1 cellular context compared by ENCODE assay signal in genomic region chr19:919157-920050, GRCh38.
TF ChIP-seq lines count a peak whose summit lies in the region.

No MANE protein-coding gene starts in this region.

TF ChIP-seq in GM12878, 131 proteins besides CTCF, POLR2A, EP300 and RAD21:
- TF ChIP-seq MXI1 (IDR thresholded peaks at IDR 0.05; ENCODE audit: low read depth, low read length) (peak; percentile 70), BHLHE40 (IDR thresholded peaks at IDR 0.05; ENCODE audit: borderline replicate concordance in 1 of 2, low read depth in 2 of 2, low read length in 1 of 2) (peak; percentile 14 to 69; a peak in 2 of 4 replicates), ZNF217 (IDR thresholded peaks at IDR 0.05) (peak; percentile 69; the same call in 1 of the 2 replicates), NRF1 (conservative IDR thresholded peaks at IDR 0.05; ENCODE audit: low read depth, low read length) (no peak), HDAC6 (IDR thresholded peaks at IDR 0.05; ENCODE audit: unreplicated experiment) (peak; percentile 84), TCF7 (IDR thresholded peaks at IDR 0.05; ENCODE audit: borderline replicate concordance) (no peak), LARP7 (IDR thresholded peaks at IDR 0.05) (peak; percentile 55; the same call in 1 of the 2 replicates), HDGF (IDR thresholded peaks at IDR 0.05) (0 out of 2 replicates have a peak, but pooled peaks have one; percentile 58), USF1 (IDR thresholded peaks at IDR 0.05; ENCODE audit: borderline replicate concordance, extremely low read length, insufficient read depth, low read depth, low read length) (peak; percentile 56), SKIL (IDR thresholded peaks at IDR 0.05; ENCODE audit: low read depth, poor library complexity, severe bottlenecking) (no peak), SPI1 (IDR thresholded peaks at IDR 0.05; ENCODE audit: borderline replicate concordance, insufficient read depth, low read depth, low read length) (peak; percentile 6; the same call in 1 of the 2 replicates), IKZF1 (conservative IDR thresholded peaks at IDR 0.05) (peak; percentile 36; the same call in 1 of the 2 replicates), IKZF2 (IDR thresholded peaks at IDR 0.05) (peak in 1 of 2 experiments; percentile 51; a peak in 1 of 4 replicates), MAX (IDR thresholded peaks at IDR 0.05; ENCODE audit: low read depth, low read length) (peak; percentile 58), YY1 (IDR thresholded peaks at IDR 0.05; ENCODE audit: low read depth, low read length) (peak; percentile 20; the same call in 1 of the 2 replicates), SMARCA5 (IDR thresholded peaks at IDR 0.05) (0 out of 2 replicates have a peak, but pooled peaks have one; percentile 58), BCL3 (IDR thresholded peaks at IDR 0.05; ENCODE audit: borderline replicate concordance, insufficient read depth, low read depth, low read length, poor library complexity, severe bottlenecking) (no peak), CEBPZ (IDR thresholded peaks at IDR 0.05; ENCODE audit: low read depth, low read length) (no peak), NKRF (conservative IDR thresholded peaks at IDR 0.05) (peak; percentile 36; the same call in 1 of the 2 replicates), PKNOX1 (IDR thresholded peaks at IDR 0.05) (0 out of 2 replicates have a peak, but pooled peaks have one; percentile 9)
